Comparison of ENCODE assay signal across 7 cellular contexts in the genomic region with DNA sequence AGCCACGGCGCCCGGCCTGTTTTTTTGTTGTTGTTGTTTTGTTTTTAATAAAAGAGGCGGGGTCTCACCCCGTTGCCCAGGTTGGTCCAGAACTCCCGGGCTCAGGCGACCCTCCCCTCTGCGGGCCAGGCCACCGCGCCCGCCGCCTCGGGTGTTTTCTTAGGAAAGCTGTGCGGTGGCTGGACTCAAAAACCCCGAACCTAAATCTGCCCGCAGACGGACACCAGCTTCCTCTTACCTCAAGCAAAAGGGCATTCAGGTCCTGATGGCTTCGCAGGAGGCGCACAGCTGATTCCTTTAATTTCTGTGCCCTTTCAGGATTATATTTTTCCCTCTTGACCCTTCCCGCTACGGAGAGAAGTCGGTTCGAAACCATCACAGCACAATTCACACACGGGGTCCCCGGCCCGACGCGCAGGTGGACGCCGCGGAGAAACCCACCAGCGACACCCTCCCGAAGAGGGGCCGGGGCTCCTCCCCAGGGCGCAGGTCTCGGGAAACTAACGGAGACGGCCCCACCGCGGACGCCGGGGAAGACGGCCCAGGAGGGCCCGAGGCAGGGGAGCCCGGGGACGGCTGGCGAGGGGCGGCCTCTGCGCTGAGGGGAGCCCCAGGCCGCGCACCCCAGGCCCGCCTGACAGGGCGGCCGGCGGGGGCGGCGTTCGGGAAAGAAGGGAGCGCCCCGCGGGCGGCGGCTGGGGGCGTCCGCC. TPM values are rescaled to one million over a fixed set of nuclear protein-coding genes. Genes with fewer than 3 reads are reported as not detected.
DNase-seq lines count a peak whose midpoint lies in the region; ATAC-seq, FAIRE-seq and TF ChIP-seq lines count a peak whose summit lies in the region.

No MANE protein-coding gene starts in this region.

- POLR2A ChIA-PET in K562 (lab: Yijun Ruan, JAX) = interaction anchor here (0.6 to 1.2 kb wide), 4 partner anchors 11 to 1151 kb away, joined by 3 to 10 read pairs (median 3); no protein-coding TSS in a partner anchor

- H3K79me1 ChIP-seq in mesendoderm (ENCODE audit: low read length) = peaks cover 7% of the 10 kb centered on the region

- no peak overlapping the region for H4K8ac ChIP-seq in mesendoderm (ENCODE audit: low read depth, low read length)

- H3K9me1 ChIP-seq in K562 (ENCODE audit: control insufficient read depth, insufficient read depth, low read length) = no peaks in the 10 kb centered on the region

- H2AK5ac ChIP-seq in mesendoderm (ENCODE audit: low read length) = no peak overlapping the region

- H4K5ac ChIP-seq in mesendoderm (ENCODE audit: low read length) = no peak overlapping the region

- H3K9me2 ChIP-seq in MM.1S (replicated peaks; ENCODE audit: insufficient read depth, low read length) = no peaks in the 10 kb centered on the region

- H3K4me3 ChIP-seq in MM.1S (ENCODE audit: low read length) (peak overlapping the region; percentile 70), K562 (peak overlapping the region; percentile 75), mesendoderm (ENCODE audit: low read length) (peak overlapping the region; percentile 72)

- H3K79me2 ChIP-seq in MM.1S (ENCODE audit: low read length) = peaks cover 26% of the 10 kb centered on the region
- peaks cover 77% of the 10 kb centered on the region for H3K79me2 ChIP-seq in K562 (ENCODE audit: control insufficient read depth, insufficient read depth, low read length)
- H3K79me2 ChIP-seq in mesendoderm (ENCODE audit: control insufficient read depth, insufficient read depth, low read length) = peaks cover 14% of the 10 kb centered on the region

- H2BK120ac ChIP-seq in mesendoderm (ENCODE audit: low read depth, low read length) = no peak overlapping the region

- peaks cover 12% of the 10 kb centered on the region for H3F3A ChIP-seq in MM.1S (ENCODE audit: insufficient read depth, low read length)

- no TSS peak for BruUV-seq in K562 (replicated peaks; lab: Mats Ljungman, UMichigan)

- ATAC-seq in GM21825 (IDR thresholded peaks at IDR 0.05; ENCODE audit: unreplicated experiment) (peak; percentile 28), K562 (peak; percentile 3)

- no peak overlapping the region for H2BK15ac ChIP-seq in mesendoderm (replicated peaks; ENCODE audit: low read depth)

- intact Hi-C loops in K562 (cut with micrococcal nuclease) = loop anchor here (2.0 to 5.0 kb wide), 2 partner anchors 45 to 107 kb away; partner anchors contain the start of gene TUBB3

- no peak overlapping the region for H2BK5ac ChIP-seq in mesendoderm (ENCODE audit: low read length)

- TF ChIP-seq EP300 in K562 (IDR thresholded peaks at IDR 0.05; ENCODE audit: low read length) = no peak

- CTCF ChIA-PET in K562 (lab: Yijun Ruan, JAX; ENCODE audit: low intra/inter-chr PET ratio) = no interaction called here

- H4K20me1 ChIP-seq in MM.1S (ENCODE audit: insufficient read depth, low read length) (no peaks in the 10 kb centered on the region), K562 (replicated peaks; ENCODE audit: control insufficient read depth, insufficient read depth, low read length) (no peaks in the 10 kb centered on the region)

- peak overlapping the region; percentile 96 for H3K56ac ChIP-seq in mesendoderm (ENCODE audit: low read length)

- FAIRE-seq in K562 (lab: Jason Lieb, UNC) = no peak

- H3K27me3 ChIP-seq in MM.1S (replicated peaks; ENCODE audit: insufficient read depth, low read length) (no peaks in the 10 kb centered on the region), K562 (ENCODE audit: control insufficient read depth in 2 of 2, insufficient read depth in 2 of 2, low read length in 2 of 2) (no peaks in the 10 kb centered on the region), mesendoderm (ENCODE audit: insufficient read depth, low read length, poor library complexity) (no peaks in the 10 kb centered on the region)

- under 1% methylated on average over 48 of the region's 65 CpGs for WGBS in K562 (ENCODE audit: insufficient coverage, low coverage, missing lambda C conversion rate)
- no CpG with 5 or more reads among the region's 65 CpGs for WGBS in mesendoderm (ENCODE audit: extremely low coverage, insufficient coverage, low lambda C conversion rate)

- H3K18ac ChIP-seq in mesendoderm (ENCODE audit: low read length) = peak overlapping the region; percentile 82

- peak overlapping the region; percentile 95 for H3K4ac ChIP-seq in mesendoderm (ENCODE audit: low read depth, low read length)

- H3K23ac ChIP-seq in mesendoderm (ENCODE audit: low read length) = no peak overlapping the region

- TF ChIP-seq CTCF in GM13976 (IDR thresholded peaks at IDR 0.05; ENCODE audit: borderline replicate concordance, control extremely low read depth, extremely low read depth, insufficient read depth, missing control alignments) (no peak), MM.1S (IDR thresholded peaks at IDR 0.05; ENCODE audit: low read length) (no peak), K562 (IDR thresholded peaks at IDR 0.05 in 2 of 3, conservative IDR thresholded peaks at IDR 0.05 in 1 of 3; ENCODE audit: insufficient read depth in 2 of 3, low read depth in 1 of 3, low read length in 3 of 3) (no peak)

- in situ Hi-C loops in GM13976 (cut with MboI; ENCODE audit: low sequenced_read_pairs, unreplicated experiment) (no loop called here), K562 (cut with MboI) (no loop called here)

- DNase-seq in GM13976 (ENCODE audit: low spot score) = peak; percentile 52
- no peak for DNase-seq in MM.1S
- DNase-seq in K562 (ENCODE audit: extremely low read depth in 1 of 4, low spot score in 3 of 4) = peak in 2 of 4 experiments; percentile 36 to 47
- DNase-seq in mesendoderm = peak; percentile 28
- DNase-seq in cerebellar cortex (ENCODE audit: low spot score) = no peak
- DNase-seq in DMS79 treated with DMSO at 0.1 percent for 48 hours (lab: John Stamatoyannopoulos, UW) = no peak

- no peak for TF ChIP-seq RAD21 in K562 (CRISPR knock-in tag; conservative IDR thresholded peaks at IDR 0.05 in 1 of 2, IDR thresholded peaks at IDR 0.05 in 1 of 2)

- peaks cover 5% of the 10 kb centered on the region; the same call in 1 of the 2 replicates for H3K4me1 ChIP-seq in MM.1S (ENCODE audit: low read length)
- peaks cover 11 to 41% of the 10 kb centered on the region in 2 experiments; a peak in 4 of 5 replicates for H3K4me1 ChIP-seq in K562 (replicated peaks in 1 of 2; ENCODE audit: control insufficient read depth in 2 of 2, insufficient read depth in 2 of 2, low read length in 2 of 2)
- peaks cover 2% of the 10 kb centered on the region for H3K4me1 ChIP-seq in mesendoderm (ENCODE audit: control insufficient read depth, low read depth, low read length)

- H3K9ac ChIP-seq in MM.1S (ENCODE audit: low read length) (peak overlapping the region; percentile 59), K562 (ENCODE audit: insufficient read depth in 1 of 2, low read depth in 2 of 2, low read length in 2 of 2) (peak overlapping the region; percentile 78 to 98), mesendoderm (ENCODE audit: low read length) (peak overlapping the region; percentile 82)

- H2AFZ ChIP-seq in MM.1S (ENCODE audit: low read length) (no peak overlapping the region), K562 (ENCODE audit: low read depth, low read length) (peak overlapping the region; percentile 36; the same call in 1 of the 2 replicates)

- TF ChIP-seq POLR2A in K562 (conservative IDR thresholded peaks at IDR 0.05) = no peak

- H3K36me3 ChIP-seq in MM.1S (replicated peaks; ENCODE audit: insufficient read depth, low read length) = no peaks in the 10 kb centered on the region
- H3K36me3 ChIP-seq in K562 (ENCODE audit: control insufficient read depth, insufficient read depth, low read length) = peaks cover 38% of the 10 kb centered on the region
- peaks cover under 1% of the 10 kb centered on the region for H3K36me3 ChIP-seq in mesendoderm (ENCODE audit: control insufficient read depth, insufficient read depth, low read length)

- H3K9me3 ChIP-seq in MM.1S (replicated peaks; ENCODE audit: insufficient read depth, low read length) (no peaks in the 10 kb centered on the region), K562 (replicated peaks; ENCODE audit: control insufficient read depth, insufficient read depth, low read depth, low read length) (no peaks in the 10 kb centered on the region)

- H3K27ac ChIP-seq in MM.1S (ENCODE audit: low read length) = peak overlapping the region; percentile 23; the same call in 1 of the 2 replicates
- H3K27ac ChIP-seq in K562 (ENCODE audit: extremely low read depth, low read depth, low read length) = peak overlapping the region; percentile 85
- H3K27ac ChIP-seq in mesendoderm (ENCODE audit: low read depth, low read length) = peak overlapping the region; percentile 77

- H3K4me2 ChIP-seq in MM.1S (ENCODE audit: low read depth, low read length) (peak overlapping the region; percentile 60), K562 (ENCODE audit: insufficient read depth, low read length) (peak overlapping the region; percentile 83), mesendoderm (ENCODE audit: low read length) (peak overlapping the region; percentile 69)

RNA-seq across cellular contexts. Expression of gene FANCA, which starts 0.7 kb away (rescaled TPM):
- 912 and 1,798 TPM in 2 replicates for total RNA-seq in K562 (2011; cell fraction: chromatin; rRNA removed; ENCODE audit: low replicate concordance)
- total RNA-seq in K562 (2011; cell fraction: nucleolus; rRNA removed) = 750 and 775 TPM in 2 replicates
- 650 and 708 TPM in 2 replicates for total RNA-seq in K562 (2011; cell fraction: nucleoplasm; rRNA removed)
- 53.4 and 72.0 TPM in 2 replicates for total RNA-seq in K562 (2014; rRNA removed)
- total RNA-seq in K562 (2014; rRNA removed; fragmentation: Illumina TruSeq; extraction: Trizol) = 40.2 and 48.6 TPM in 2 replicates
- total RNA-seq in K562 (2015; rRNA removed; fragmentation: Illumina TruSeq; extraction: Trizol) = 46.4 and 51.6 TPM in 2 replicates
- total RNA-seq in K562 (2021) = 108 and 115 TPM in 2 replicates
- polyA plus RNA-seq in K562 (2011; rRNA removed) = 65.4 and 83.5 TPM in 2 replicates
- polyA plus RNA-seq in K562 (2011; cell fraction: cytosol; rRNA removed) = 48.3 and 57.4 TPM in 2 replicates
- 378 and 509 TPM in 2 replicates for polyA plus RNA-seq in K562 (2011; cell fraction: nucleus; rRNA removed)
- 61.8 and 65.9 TPM in 2 replicates for polyA plus RNA-seq in K562 (2012)
- 72.8 and 78.9 TPM in 2 replicates for polyA plus RNA-seq in K562 (2014; fragmentation: Illumina TruSeq; extraction: Trizol)
- 1 to 10 TPM; 6.9 to 9.3 TPM for polyA plus RNA-seq in K562 (2014; fragmentation: Nextera tagmentation; extraction: Ambion mirVana)
- polyA plus RNA-seq in K562 (2014; rRNA removed) = 114 TPM in 2 replicates
- 109 and 120 TPM in 2 replicates for polyA minus RNA-seq in K562 (2011; rRNA and poly(A)+ RNA removed)
- 54.5 and 57.5 TPM in 2 replicates for polyA minus RNA-seq in K562 (2011; cell fraction: cytosol; rRNA and poly(A)+ RNA removed)
- 197 and 206 TPM in 2 replicates for polyA minus RNA-seq in K562 (2011; cell fraction: nucleus; rRNA and poly(A)+ RNA removed)
- 28.0 TPM for polyA plus RNA-seq in mesendoderm (2013, experiment 1 of 2)
- polyA plus RNA-seq in mesendoderm (2013, experiment 2 of 2) = 28.8 TPM

RNA-seq across cellular contexts. Expression of gene SPIRE2, which starts 12.5 kb away (rescaled TPM):
- total RNA-seq in K562 (2011; cell fraction: chromatin; rRNA removed; ENCODE audit: low replicate concordance) = 16.2 and 31.3 TPM in 2 replicates
- total RNA-seq in K562 (2011; cell fraction: nucleolus; rRNA removed) = 15.7 and 25.0 TPM in 2 replicates
- total RNA-seq in K562 (2011; cell fraction: nucleoplasm; rRNA removed) = 13.4 and 13.9 TPM in 2 replicates
- total RNA-seq in K562 (2014; rRNA removed) (6.5 and 6.9 TPM in 2 replicates), K562 (2014; rRNA removed; fragmentation: Illumina TruSeq; extraction: Trizol) (2.9 TPM in 2 replicates), K562 (2015; rRNA removed; fragmentation: Illumina TruSeq; extraction: Trizol) (4.1 and 4.6 TPM in 2 replicates), K562 (2021) (6.9 and 8.9 TPM in 2 replicates)
- polyA plus RNA-seq in K562 (2011; rRNA removed) (4.7 and 6.0 TPM in 2 replicates), K562 (2014; fragmentation: Illumina TruSeq; extraction: Trizol) (3.9 and 4.0 TPM in 2 replicates), K562 (2014; fragmentation: Nextera tagmentation; extraction: Ambion mirVana) (under 1 TPM; 0.70 to 0.76 TPM), K562 (2014; rRNA removed) (5.5 and 7.5 TPM in 2 replicates)
- polyA plus RNA-seq in K562 (2011; cell fraction: cytosol; rRNA removed) = 4.6 and 8.1 TPM in 2 replicates
- polyA plus RNA-seq in K562 (2011; cell fraction: nucleus; rRNA removed) = 19.7 and 32.5 TPM in 2 replicates
- 3.8 and 5.7 TPM in 2 replicates for polyA plus RNA-seq in K562 (2012)
- polyA minus RNA-seq in K562 (2011; rRNA and poly(A)+ RNA removed) = 2.1 and 3.5 TPM in 2 replicates
- 4.3 and 7.3 TPM in 2 replicates for polyA minus RNA-seq in K562 (2011; cell fraction: cytosol; rRNA and poly(A)+ RNA removed)
- 6.5 and 8.2 TPM in 2 replicates for polyA minus RNA-seq in K562 (2011; cell fraction: nucleus; rRNA and poly(A)+ RNA removed)
- 2.6 TPM for polyA plus RNA-seq in mesendoderm (2013, experiment 1 of 2)
- 2.7 TPM for polyA plus RNA-seq in mesendoderm (2013, experiment 2 of 2)

RNA-seq across cellular contexts. Expression of gene TCF25, which starts 57.6 kb away (rescaled TPM):
- total RNA-seq in K562 (2011; cell fraction: chromatin; rRNA removed; ENCODE audit: low replicate concordance) = 678 and 1,286 TPM in 2 replicates
- 495 and 571 TPM in 2 replicates for total RNA-seq in K562 (2011; cell fraction: nucleolus; rRNA removed)
- 387 and 470 TPM in 2 replicates for total RNA-seq in K562 (2011; cell fraction: nucleoplasm; rRNA removed)
- 102 and 110 TPM in 2 replicates for total RNA-seq in K562 (2014; rRNA removed)
- 37.2 and 38.0 TPM in 2 replicates for total RNA-seq in K562 (2014; rRNA removed; fragmentation: Illumina TruSeq; extraction: Trizol)
- 63.2 and 65.1 TPM in 2 replicates for total RNA-seq in K562 (2015; rRNA removed; fragmentation: Illumina TruSeq; extraction: Trizol)
- 123 and 140 TPM in 2 replicates for total RNA-seq in K562 (2021)
- polyA plus RNA-seq in K562 (2011; rRNA removed) = 83.8 and 123 TPM in 2 replicates
- polyA plus RNA-seq in K562 (2011; cell fraction: cytosol; rRNA removed) = 86.7 and 116 TPM in 2 replicates
- 392 and 540 TPM in 2 replicates for polyA plus RNA-seq in K562 (2011; cell fraction: nucleus; rRNA removed)
- 147 and 150 TPM in 2 replicates for polyA plus RNA-seq in K562 (2012)
- polyA plus RNA-seq in K562 (2014; fragmentation: Illumina TruSeq; extraction: Trizol) = 87.5 and 96.8 TPM in 2 replicates
- 1 to 10 TPM; 9.0 TPM for polyA plus RNA-seq in K562 (2014; fragmentation: Nextera tagmentation; extraction: Ambion mirVana)
- polyA plus RNA-seq in K562 (2014; rRNA removed) = 122 and 154 TPM in 2 replicates
- polyA minus RNA-seq in K562 (2011; rRNA and poly(A)+ RNA removed) = 51.2 and 58.2 TPM in 2 replicates
- 47.2 and 50.0 TPM in 2 replicates for polyA minus RNA-seq in K562 (2011; cell fraction: cytosol; rRNA and poly(A)+ RNA removed)
- 72.7 and 97.1 TPM in 2 replicates for polyA minus RNA-seq in K562 (2011; cell fraction: nucleus; rRNA and poly(A)+ RNA removed)
- polyA plus RNA-seq in mesendoderm (2013, experiment 1 of 2) = 89.8 TPM
- polyA plus RNA-seq in mesendoderm (2013, experiment 2 of 2) = 88.1 TPM

Comparison
In these comparisons a context has a peak if more than half of its experiments do, and no peak if none do; other contexts are left out.
1. DNase-seq: peak in GM13976 (single experiment) and mesendoderm (single experiment); none in MM.1S (single experiment), cerebellar cortex (single experiment) and DMS79 treated with DMSO at 0.1 percent for 48 hours (single experiment).
2. H3K27ac ChIP-seq: peak in every context shown above with its lines; median percentile 85 in K562; 77 in mesendoderm; 23 in MM.1S.
3. Peak in every context shown above with its lines, with median percentiles within 50 percentile points of each other: H3K4me2 ChIP-seq, H3K4me3 ChIP-seq and H3K9ac ChIP-seq.